Comparison of ENCODE assay signal across 2 cellular contexts in genomic region chr6:4950849-4951533, GRCh38.
TF ChIP-seq lines count a peak whose summit lies in the region.

No MANE protein-coding gene starts in this region.

TF ChIP-seq in A549, 52 proteins besides CTCF, POLR2A, EP300 and RAD21 (continued from another document):
- TF ChIP-seq E2F6 (IDR thresholded peaks at IDR 0.05; ENCODE audit: borderline replicate concordance, low read depth) (peak; percentile 90), MYC (IDR thresholded peaks at IDR 0.05; ENCODE audit: borderline replicate concordance, low read length) (no peak), EHMT2 (IDR thresholded peaks at IDR 0.05; ENCODE audit: low read depth) (no peak), HOXB13 (CRISPR knock-in tag; IDR thresholded peaks at IDR 0.05; ENCODE audit: low read depth) (no peak), CHD4 (IDR thresholded peaks at IDR 0.05; ENCODE audit: borderline replicate concordance) (no peak)

TF ChIP-seq in WTC11, 78 proteins besides CTCF, POLR2A, EP300 and RAD21 (continued from another document):
- TF ChIP-seq AFF4 (CRISPR knock-in tag; IDR thresholded peaks at IDR 0.05; ENCODE audit: borderline replicate concordance) (no peak), ZNF532 (CRISPR knock-in tag; IDR thresholded peaks at IDR 0.05; ENCODE audit: borderline replicate concordance) (no peak), PRDM15 (CRISPR knock-in tag; IDR thresholded peaks at IDR 0.05) (no peak), TEAD4 (CRISPR knock-in tag; IDR thresholded peaks at IDR 0.05) (no peak), ZMAT4 (CRISPR knock-in tag; IDR thresholded peaks at IDR 0.05) (no peak), PRRX2 (CRISPR knock-in tag; IDR thresholded peaks at IDR 0.05) (no peak), ZNF416 (CRISPR knock-in tag; IDR thresholded peaks at IDR 0.05) (no peak)
